23 cellular contexts compared by ENCODE assay signal in genomic region chr16:79390481-79391051, GRCh38.
DNase-seq lines count a peak whose midpoint lies in the region; ATAC-seq and TF ChIP-seq lines count a peak whose summit lies in the region.
"Had no signal": no experiment of that assay in that cellular context is flagged by ENCODE, and none has a peak within 500 bp of the region (broad histone marks: within the 10 kb centered on the region; RNA-seq: fewer than 3 reads in every experiment).

No MANE protein-coding gene starts in this region.

- H3K4me3 ChIP-seq in LNCaP clone FGC (ENCODE audit: low read depth, low read length) = no peak overlapping the region
- no peak overlapping the region for H3K4me3 ChIP-seq in endodermal cell (ENCODE audit: low read length)
- H3K4me3 ChIP-seq: SK-N-MC had no signal

- peaks cover 24% of the 10 kb centered on the region for H3K4me1 Mint-ChIP-seq in endodermal cell
- peaks cover 35% of the 10 kb centered on the region for H3K4me1 Mint-ChIP-seq in stimulated activated effector memory CD8-positive, alpha-beta T cell treated with anti-CD3 and anti-CD28 coated beads, Interleukin-12 subunit alpha, Interleukin-12 subunit beta, amount 100 ng/mL, for 72 hours
- H3K4me1 Mint-ChIP-seq in HFFc6 (ENCODE audit: low read depth) = no peaks in the 10 kb centered on the region

- TF ChIP-seq CTCF in LNCaP clone FGC (IDR thresholded peaks at IDR 0.05; ENCODE audit: control insufficient read depth, extremely low read depth, insufficient read depth) (no peak), endodermal cell (conservative IDR thresholded peaks at IDR 0.05) (no peak), HFFc6 (IDR thresholded peaks at IDR 0.05) (no peak)

- H3K27ac ChIP-seq in endodermal cell (ENCODE audit: low read depth, low read length) = no peak overlapping the region
- H3K27ac ChIP-seq: C4-2B, SK-N-MC had no signal

- H3K36me3 ChIP-seq in endodermal cell (ENCODE audit: control insufficient read depth, insufficient read depth, low read length) = no peaks in the 10 kb centered on the region

- H3K4me3 Mint-ChIP-seq in endodermal cell (no peak overlapping the region), HFFc6 (no peak overlapping the region)
- no peak overlapping the region for H3K4me3 Mint-ChIP-seq in stimulated activated effector memory CD8-positive, alpha-beta T cell treated with anti-CD3 and anti-CD28 coated beads, Interleukin-12 subunit alpha, Interleukin-12 subunit beta, amount 100 ng/mL, for 72 hours
- H3K4me3 Mint-ChIP-seq: CD8-positive, alpha-beta T cell had no signal

- ATAC-seq in SK-N-SH treated with all-trans-retinoic acid at 6 μM for 48 hours = no peak
- no peak for ATAC-seq in stimulated activated effector memory CD8-positive, alpha-beta T cell treated with anti-CD3 and anti-CD28 coated beads, Interleukin-12 subunit alpha, Interleukin-12 subunit beta, amount 100 ng/mL, for 72 hours
- ATAC-seq: CD8-positive, alpha-beta T cell; HCT116; Panc1 had no signal

- H3K9me3 Mint-ChIP-seq in endodermal cell (peaks cover 7% of the 10 kb centered on the region), HFFc6 (peaks cover 59% of the 10 kb centered on the region)
- no peaks in the 10 kb centered on the region for H3K9me3 Mint-ChIP-seq in stimulated activated effector memory CD8-positive, alpha-beta T cell treated with anti-CD3 and anti-CD28 coated beads, Interleukin-12 subunit alpha, Interleukin-12 subunit beta, amount 100 ng/mL, for 72 hours
- H3K9me3 Mint-ChIP-seq: CD8-positive, alpha-beta T cell had no signal

- H3K36me3 Mint-ChIP-seq in endodermal cell (ENCODE audit: low read depth) (no peaks in the 10 kb centered on the region), HFFc6 (ENCODE audit: low read depth) (no peaks in the 10 kb centered on the region)
- no peaks in the 10 kb centered on the region for H3K36me3 Mint-ChIP-seq in stimulated activated effector memory CD8-positive, alpha-beta T cell treated with anti-CD3 and anti-CD28 coated beads, Interleukin-12 subunit alpha, Interleukin-12 subunit beta, amount 100 ng/mL, for 72 hours
- H3K36me3 Mint-ChIP-seq: CD8-positive, alpha-beta T cell had no signal

- no peaks in the 10 kb centered on the region for H3K9me3 ChIP-seq in endodermal cell (ENCODE audit: control insufficient read depth, low read length)
- H3K9me3 ChIP-seq: Caco-2 had no signal

- WGBS in endodermal cell (ENCODE audit: insufficient coverage in 1 of 2, insufficient read length in 1 of 2), 2 experiments = 89 to 92% methylated on average over 7 to 9 of the region's 9 CpGs

- no peak overlapping the region for H3K9ac ChIP-seq in endodermal cell (ENCODE audit: extremely low read depth, low read length, poor library complexity, severe bottlenecking)

- H3K27ac Mint-ChIP-seq in endodermal cell (no peak overlapping the region), HFFc6 (no peak overlapping the region)
- peak overlapping the region; percentile 92 for H3K27ac Mint-ChIP-seq in stimulated activated effector memory CD8-positive, alpha-beta T cell treated with anti-CD3 and anti-CD28 coated beads, Interleukin-12 subunit alpha, Interleukin-12 subunit beta, amount 100 ng/mL, for 72 hours
- H3K27ac Mint-ChIP-seq: CD8-positive, alpha-beta T cell had no signal

- H3K27me3 ChIP-seq in endodermal cell (ENCODE audit: control insufficient read depth, insufficient read depth, low read length, poor library complexity, severe bottlenecking) = no peaks in the 10 kb centered on the region

- H3K27me3 Mint-ChIP-seq in endodermal cell (ENCODE audit: insufficient read depth) (no peaks in the 10 kb centered on the region), HFFc6 (ENCODE audit: insufficient read depth) (no peaks in the 10 kb centered on the region; the same call in 1 of the 2 replicates)

- DNase-seq in LNCaP clone FGC (ENCODE audit: low read depth) (peak; percentile 52), endodermal cell (peak; percentile 30), NCI-H1417 (lab: John Stamatoyannopoulos, UW) (no peak), HFFc6 (no peak), NOMO-1 treated with dmso at 0.1 percent for 144 hours (lab: John Stamatoyannopoulos, UW; ENCODE audit: unreplicated experiment) (no peak)
- no peak for DNase-seq in stimulated activated effector memory CD8-positive, alpha-beta T cell treated with anti-CD3 and anti-CD28 coated beads, Interleukin-12 subunit alpha, Interleukin-12 subunit beta, amount 100 ng/mL, for 72 hours (ENCODE audit: low spot score in 2 of 2)
- DNase-seq: Caco-2; CD8-positive, alpha-beta T cell; DMS 273 treated with DMSO at 0.1 percent for 48 hours; DMS79; IMR-90; KG1; NCI-H1092 treated with DMSO at 0.1 percent for 48 hours; NCI-H1436 treated with DMSO at 0.1 percent for 48 hours; NCI-H1930; NCI-H2107; NCI-H526 treated with DMSO at 0.1 percent for 48 hours; SHP77 treated with DMSO at 0.1 percent for 48 hours had no signal

- H3K4me1 ChIP-seq in endodermal cell (ENCODE audit: control insufficient read depth, insufficient read depth, low read length) = peaks cover 3% of the 10 kb centered on the region

TF ChIP-seq in SK-N-SH treated with all-trans-retinoic acid at 6 μM for 48 hours, 23 proteins besides CTCF, POLR2A, EP300 and RAD21:
- TF ChIP-seq CREB5 (CRISPR knock-in tag; IDR thresholded peaks at IDR 0.05; ENCODE audit: low read depth) = no peak
- no peak for TF ChIP-seq ZNF70 (CRISPR knock-in tag; IDR thresholded peaks at IDR 0.05)
- no peak for TF ChIP-seq SNAI2 (CRISPR knock-in tag; IDR thresholded peaks at IDR 0.05)
- TF ChIP-seq BACH2 (CRISPR knock-in tag; IDR thresholded peaks at IDR 0.05; ENCODE audit: borderline replicate concordance) = no peak
- peak; percentile 77; the same call in 1 of the 2 replicates for TF ChIP-seq TCF4 (CRISPR knock-in tag; IDR thresholded peaks at IDR 0.05; ENCODE audit: borderline replicate concordance)

Comparison
In these comparisons a context has a peak if more than half of its experiments do, and no peak if none do; other contexts are left out.
1. DNase-seq: peak in LNCaP clone FGC (single experiment) and endodermal cell (single experiment); none in stimulated activated effector memory CD8-positive, alpha-beta T cell treated with anti-CD3 and anti-CD28 coated beads, Interleukin-12 subunit alpha, Interleukin-12 subunit beta, amount 100 ng/mL, for 72 hours (0 of 2), NCI-H1417 (0 of 3), HFFc6 (single experiment) and NOMO-1 treated with dmso at 0.1 percent for 144 hours (single experiment).